In genomic region chr2:150538582-150539236, GRCh38 we compare ENCODE assay signal across 23 cellular contexts. TPM values are rescaled to one million over a fixed set of nuclear protein-coding genes. Genes with fewer than 3 reads are reported as not detected.
A peak's percentile ranks its signal among the peaks of the same experiment; 100 is the strongest.
DNase-seq lines count a peak whose midpoint lies in the region; ATAC-seq and TF ChIP-seq lines count a peak whose summit lies in the region.
"Had no signal": no experiment of that assay in that cellular context is flagged by ENCODE, and none has a peak within 500 bp of the region (broad histone marks: within the 10 kb centered on the region; RNA-seq: fewer than 3 reads in every experiment).

No MANE protein-coding gene starts in this region.

- TF ChIP-seq CTCF in brain microvascular endothelial cell (IDR thresholded peaks at IDR 0.05; ENCODE audit: low read depth, low read length, missing control alignments): no peak

- DNase-seq in H4 (ENCODE audit: low spot score) (peak; percentile 73), brain microvascular endothelial cell (no peak), foreskin melanocyte (peak; percentile 93), NCI-H1417 (lab: John Stamatoyannopoulos, UW) (no peak), nucleus accumbens (lab: John Stamatoyannopoulos, UW) (no peak), NCI-H446 treated with DMSO at 0.1 percent for 48 hours (lab: John Stamatoyannopoulos, UW) (no peak)
- DNase-seq in stimulated activated naive CD8-positive, alpha-beta T cell treated with anti-CD3 and anti-CD28 coated beads, Interleukin-15, Interleukin-2, amounts not matched to agents 100 U/mL and 50 U/mL, for 24 hours: no peak
- DNase-seq: activated B cell treated with CpG ODN at 0.5 μM for 24 hours; activated CD8-positive, alpha-beta memory T cell treated with anti-CD3 and anti-CD28 coated beads, Interleukin-2, amount 10 ng/mL, durations not matched to agents 7 days and 5 days; activated effector memory CD4-positive, alpha-beta T cell treated with anti-CD3 and anti-CD28 coated beads, Interleukin-2, amount 50 U/mL, for 16 hours; amygdala; CD4-positive, CD25-positive, alpha-beta regulatory T cell; colonic mucosa; erythroblast; hypothalamus; NCI-H1105; NK-92 treated with Interleukin-12 subunit alpha and Interleukin-12 subunit beta, amount 100 ng/mL, for 24 hours; Right ventricle myocardium superior; stimulated activated CD4-positive, alpha-beta T cell treated with anti-CD3 and anti-CD28 coated beads, Interleukin-4, amount 100 ng/mL, for 24 hours; stimulated activated CD8-positive, alpha-beta memory T cell treated with anti-CD3 and anti-CD28 coated beads, Interleukin-4, amount 100 ng/mL, for 48 hours had no signal

- H3K36me3 ChIP-seq in brain microvascular endothelial cell (replicated peaks): no peaks in the 10 kb centered on the region
- H3K36me3 ChIP-seq: colonic mucosa, tibial artery had no signal

- no peak for ATAC-seq in stimulated activated naive CD8-positive, alpha-beta T cell treated with anti-CD3 and anti-CD28 coated beads, Interleukin-15, Interleukin-2, amounts not matched to agents 100 U/mL and 50 U/mL, for 24 hours
- ATAC-seq: activated CD8-positive, alpha-beta memory T cell treated with anti-CD3 and anti-CD28 coated beads, Interleukin-2, amount 10 ng/mL, durations not matched to agents 7 days and 5 days; K562 had no signal

- in situ Hi-C loops in brain microvascular endothelial cell (cut with HindIII; ENCODE audit: low pct_ligation_motif_present, low sequenced_read_pairs): no loop called here

- no peaks in the 10 kb centered on the region for H3K27me3 ChIP-seq in brain microvascular endothelial cell (replicated peaks)
- H3K27me3 ChIP-seq: colonic mucosa, tibial artery had no signal

- H3K4me3 ChIP-seq in brain microvascular endothelial cell (ENCODE audit: low read depth, low read length): no peak overlapping the region
- H3K4me3 ChIP-seq: colonic mucosa, K562, tibial artery had no signal

- H3K27ac ChIP-seq in brain microvascular endothelial cell: peak overlapping the region; percentile 10
- H3K27ac ChIP-seq: colonic mucosa, tibial artery had no signal

RNA-seq across cellular contexts. Expression of gene RND3, which starts 51.2 kb away (rescaled TPM):
- total RNA-seq in H4 (2014; rRNA removed; shearing (Covaris generic)): 51.7 and 56.7 TPM in 2 replicates
- total RNA-seq: activated B cell treated with CpG ODN at 0.5 μM for 24 hours; activated CD8-positive, alpha-beta memory T cell treated with anti-CD3 and anti-CD28 coated beads, Interleukin-2, amount 10 ng/mL, durations not matched to agents 7 days and 5 days; CD4-positive, CD25-positive, alpha-beta regulatory T cell; T-helper 2 cell treated with Interferon-gamma antibody and Interleukin-4, amounts not matched to agents 100 ng/mL and 5 ng/mL, for 36 hours had no signal

Comparison
In these comparisons a context has a peak if more than half of its experiments do, and no peak if none do; other contexts are left out.
1. DNase-seq: peak in H4 (single experiment) and foreskin melanocyte (single experiment); none in brain microvascular endothelial cell (single experiment), stimulated activated naive CD8-positive, alpha-beta T cell treated with anti-CD3 and anti-CD28 coated beads, Interleukin-15, Interleukin-2, amounts not matched to agents 100 U/mL and 50 U/mL, for 24 hours (single experiment), NCI-H1417 (0 of 3), nucleus accumbens (0 of 56) and NCI-H446 treated with DMSO at 0.1 percent for 48 hours (single experiment).